Comparison of ENCODE assay signal across 9 cellular contexts in genomic region chr6:135880066-135880972, GRCh38. TPM values are rescaled to one million over a fixed set of nuclear protein-coding genes. Genes with fewer than 3 reads are reported as not detected.
DNase-seq lines count a peak whose midpoint lies in the region; ATAC-seq, FAIRE-seq and TF ChIP-seq lines count a peak whose summit lies in the region.
"Had no signal": no experiment of that assay in that cellular context is flagged by ENCODE, and none has a peak within 500 bp of the region (broad histone marks: within the 10 kb centered on the region; RNA-seq: fewer than 3 reads in every experiment).

No MANE protein-coding gene starts in this region.

- no peaks in the 10 kb centered on the region for H4K20me1 ChIP-seq in PC-3 (ENCODE audit: low read length)

- H3K27me3 Mint-ChIP-seq in stimulated activated naive CD8-positive, alpha-beta T cell treated with anti-CD3 and anti-CD28 coated beads, Interleukin-15, amount 100 ng/mL, for 72 hours, result no peaks in the 10 kb centered on the region

- intact Hi-C loops in PC-3 (cut with micrococcal nuclease), result loop anchor here (5.0 kb wide), 1 partner anchor 57 kb away; no protein-coding TSS in a partner anchor

- no TSS peak for BruUV-seq in PC-3 (replicated peaks; lab: Mats Ljungman, UMichigan)

- no peaks in the 10 kb centered on the region for H3K79me2 ChIP-seq in PC-3 (ENCODE audit: low read length)

- peak overlapping the region; percentile 58 for H3K4me2 ChIP-seq in PC-3 (ENCODE audit: low read length)

- H2AFZ ChIP-seq in PC-3 (ENCODE audit: low read length), result peak overlapping the region; percentile 10; the same call in 1 of the 2 replicates

- POLR2A ChIA-PET in PC-3 (lab: Charles Lee; ENCODE audit: unreplicated experiment), result no interaction called here

- H3K36me3 ChIP-seq in PC-3 (ENCODE audit: low read depth, low read length), result no peaks in the 10 kb centered on the region

- peak; percentile 85 for ATAC-seq in HG02798 (IDR thresholded peaks at IDR 0.05; ENCODE audit: poor library complexity, unreplicated experiment)
- peak; percentile 96 for ATAC-seq in PC-3
- ATAC-seq in activated naive CD4-positive, alpha-beta T cell treated with anti-CD3 and anti-CD28 coated beads, Interleukin-2, amount 50 U/mL, for 72 hours, result peak; percentile 93 to 94
- peak; percentile 76 for ATAC-seq in left lobe of liver
- peak; percentile 96 for ATAC-seq in stimulated activated naive CD8-positive, alpha-beta T cell treated with anti-CD3 and anti-CD28 coated beads, Interleukin-15, amount 100 ng/mL, for 72 hours

- H3K27ac ChIP-seq in PC-3 (ENCODE audit: low read length), result no peak overlapping the region

- peaks cover 0 to 13% of the 10 kb centered on the region in 2 donors for H3K9me3 Mint-ChIP-seq in activated naive CD4-positive, alpha-beta T cell treated with anti-CD3 and anti-CD28 coated beads, Interleukin-2, amount 50 U/mL, for 72 hours
- H3K9me3 Mint-ChIP-seq in stimulated activated naive CD8-positive, alpha-beta T cell treated with anti-CD3 and anti-CD28 coated beads, Interleukin-15, amount 100 ng/mL, for 72 hours, result no peaks in the 10 kb centered on the region

- TF ChIP-seq CTCF in PC-3 (conservative IDR thresholded peaks at IDR 0.05; ENCODE audit: low read depth, low read length), result no peak

- peak; percentile 92 for FAIRE-seq in GM18507 (lab: Jason Lieb, UNC)
- FAIRE-seq: bronchial epithelial cell had no signal

- peaks cover 7 to 14% of the 10 kb centered on the region in 2 donors for H3K36me3 Mint-ChIP-seq in activated naive CD4-positive, alpha-beta T cell treated with anti-CD3 and anti-CD28 coated beads, Interleukin-2, amount 50 U/mL, for 72 hours

- no peaks in the 10 kb centered on the region for H3K27me3 ChIP-seq in PC-3 (ENCODE audit: low read length)

- peak overlapping the region; percentile 93 to 97 for H3K27ac Mint-ChIP-seq in activated naive CD4-positive, alpha-beta T cell treated with anti-CD3 and anti-CD28 coated beads, Interleukin-2, amount 50 U/mL, for 72 hours
- peak overlapping the region; percentile 98 to 99 for H3K27ac Mint-ChIP-seq in stimulated activated naive CD8-positive, alpha-beta T cell treated with anti-CD3 and anti-CD28 coated beads, Interleukin-15, amount 100 ng/mL, for 72 hours

- H3K9me3 ChIP-seq in PC-3 (ENCODE audit: low read length), result no peaks in the 10 kb centered on the region

- peaks cover 15% of the 10 kb centered on the region for H3K4me1 ChIP-seq in PC-3 (ENCODE audit: insufficient read depth, low read length)

- H3K4me1 Mint-ChIP-seq in stimulated activated naive CD8-positive, alpha-beta T cell treated with anti-CD3 and anti-CD28 coated beads, Interleukin-15, amount 100 ng/mL, for 72 hours, result peaks cover 78% of the 10 kb centered on the region

- no peaks in the 10 kb centered on the region for H3F3A ChIP-seq in PC-3 (ENCODE audit: low read length, unreplicated experiment)

- H3K9me2 ChIP-seq in PC-3 (replicated peaks; ENCODE audit: low read length), result no peaks in the 10 kb centered on the region

- DNase-seq in GM18507 (ENCODE audit: extremely low spot score, insufficient read length, low read depth), result no peak
- DNase-seq in PC-3, result peak; percentile 60
- peak in 1 of 2 donors; percentile 44 for DNase-seq in activated naive CD4-positive, alpha-beta T cell treated with anti-CD3 and anti-CD28 coated beads, Interleukin-2, amount 50 U/mL, for 72 hours (ENCODE audit: low spot score in 2 of 2)
- no peak for DNase-seq in left lobe of liver (ENCODE audit: low spot score)
- peak; percentile 48 to 56 for DNase-seq in stimulated activated naive CD8-positive, alpha-beta T cell treated with anti-CD3 and anti-CD28 coated beads, Interleukin-15, amount 100 ng/mL, for 72 hours
- no peak for DNase-seq in cerebellar cortex (ENCODE audit: low spot score)
- no peak for DNase-seq in DMS79 treated with DMSO at 0.1 percent for 48 hours (lab: John Stamatoyannopoulos, UW)

- H3K4me3 Mint-ChIP-seq in stimulated activated naive CD8-positive, alpha-beta T cell treated with anti-CD3 and anti-CD28 coated beads, Interleukin-15, amount 100 ng/mL, for 72 hours, result peak overlapping the region; percentile 82 to 86

- no peak overlapping the region for H3K9ac ChIP-seq in PC-3 (ENCODE audit: low read length)

- peak overlapping the region; percentile 26; the same call in 1 of the 2 replicates for H3K4me3 ChIP-seq in PC-3 (ENCODE audit: low read length)

- CTCF ChIA-PET in PC-3 (lab: Charles Lee), result no interaction called here

RNA-seq across cellular contexts. Expression of gene PDE7B, which starts 28.8 kb away (rescaled TPM):
- total RNA-seq in PC-3 (2014; rRNA removed) (not detected in 2 replicates), left lobe of liver (3.4 TPM)
- total RNA-seq in activated naive CD4-positive, alpha-beta T cell treated with anti-CD3 and anti-CD28 coated beads, Interleukin-2, amount 50 U/mL, for 72 hours, result under 1 TPM; 0.27 to 0.93 TPM

Comparison
In these comparisons a context has a peak if more than half of its experiments do, and no peak if none do; other contexts are left out.
1. DNase-seq: peak in PC-3 (single experiment) and stimulated activated naive CD8-positive, alpha-beta T cell treated with anti-CD3 and anti-CD28 coated beads, Interleukin-15, amount 100 ng/mL, for 72 hours (2 of 2); none in GM18507 (single experiment), left lobe of liver (single experiment), cerebellar cortex (single experiment) and DMS79 treated with DMSO at 0.1 percent for 48 hours (single experiment).
2. Peak in every context shown above with its lines, with median percentiles within 50 percentile points of each other: ATAC-seq.